1 cellular context compared by ENCODE assay signal in genomic region chr12:132836803-132837331, GRCh38.
TF ChIP-seq lines count a peak whose summit lies in the region.

No MANE protein-coding gene starts in this region.

TF ChIP-seq in H1, 55 proteins besides CTCF, POLR2A, EP300 and RAD21:
- TF ChIP-seq PHF8 (conservative IDR thresholded peaks at IDR 0.05; ENCODE audit: low read depth, low read length) = no peak
- no peak for TF ChIP-seq RXRA (IDR thresholded peaks at IDR 0.05; ENCODE audit: insufficient read depth, low read depth, low read length)
- TF ChIP-seq KDM4A (IDR thresholded peaks at IDR 0.05; ENCODE audit: low read depth, low read length, severe bottlenecking) = no peak
- TF ChIP-seq TBP (IDR thresholded peaks at IDR 0.05; ENCODE audit: low read depth, low read length) = no peak
- TF ChIP-seq SIN3A (conservative IDR thresholded peaks at IDR 0.05 in 1 of 2, IDR thresholded peaks at IDR 0.05 in 1 of 2; ENCODE audit: low read depth in 1 of 2, low read length in 2 of 2) = no peak
- no peak for TF ChIP-seq RFX5 (IDR thresholded peaks at IDR 0.05; ENCODE audit: borderline replicate concordance, low read depth, low read length)
- TF ChIP-seq KDM5A (IDR thresholded peaks at IDR 0.05; ENCODE audit: low read length) = no peak
